20 cellular contexts compared by ENCODE assay signal in the genomic region with DNA sequence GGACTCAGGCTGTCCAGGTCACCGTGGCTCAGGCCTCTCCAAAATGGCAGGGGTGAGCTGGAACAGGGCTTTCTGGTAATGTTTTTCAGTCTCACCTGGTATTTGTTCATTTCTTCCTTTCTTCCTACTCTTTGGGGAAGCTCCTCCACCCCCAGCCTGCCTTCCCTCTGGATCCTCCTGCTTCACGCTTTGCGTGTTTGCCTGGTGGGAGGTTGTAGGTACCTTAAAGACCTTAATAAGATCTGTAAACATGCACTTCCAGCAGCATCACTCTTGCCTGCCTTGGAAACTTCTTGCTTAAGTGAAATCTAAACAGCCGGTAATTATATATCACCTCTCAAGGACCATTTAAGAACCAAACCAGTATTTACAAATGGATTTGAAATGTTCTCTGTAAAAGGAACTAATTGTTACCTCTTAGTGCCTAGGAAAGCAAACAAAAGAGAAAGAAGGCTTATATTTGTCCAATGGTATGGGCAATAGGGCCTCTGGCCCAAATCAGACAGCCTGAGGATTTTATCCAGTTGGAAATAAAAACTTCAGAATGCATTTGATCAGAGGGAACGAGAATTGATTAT.
"Had no signal": no experiment of that assay in that cellular context is flagged by ENCODE, and none has a peak within 500 bp of the region (broad histone marks: within the 10 kb centered on the region; RNA-seq: fewer than 3 reads in every experiment).

No MANE protein-coding gene starts in this region.

- H3K4me3 ChIP-seq: adrenal gland, breast epithelium, coronary artery, spleen, thoracic aorta had no signal

- H3K4me1 ChIP-seq: adrenal gland, breast epithelium, spleen had no signal

- H3K27ac ChIP-seq: adrenal gland, breast epithelium, coronary artery, spleen, thoracic aorta, VCaP had no signal

- H3K9me3 ChIP-seq: adrenal gland, breast epithelium, spleen, thoracic aorta had no signal

- H3K36me3 ChIP-seq: adrenal gland, breast epithelium, spleen, thoracic aorta had no signal

- DNase-seq: activated CD4-positive, alpha-beta T cell treated with anti-CD3 and anti-CD28 coated beads for 1 hour; activated CD4-positive, alpha-beta T cell treated with anti-CD3 and anti-CD28 coated beads, Interleukin-2, amount 50 U/mL, for 48 hours; activated gamma-delta T cell treated with Interleukin-2 at 50 U/mL for 16 hours; activated T-cell treated with anti-CD3 and anti-CD28 coated beads for 4 hours; adrenal gland; foreskin melanocyte; glutamatergic neuron; hypothalamus; islet precursor cell; left colon; mammary epithelial cell; retina; spleen; stimulated activated CD4-positive, alpha-beta T cell treated with anti-CD3 and anti-CD28 coated beads, Interleukin-4, amount 100 ng/mL, for 4 hours had no signal

- ATAC-seq: activated naive CD4-positive, alpha-beta T cell treated with anti-CD3 and anti-CD28 coated beads, Interleukin-2, amount 50 U/mL, for 72 hours; left colon; stimulated activated memory B cell treated with anti-CD40 and anti-IgM and Interleukin-4, amounts not matched to agents 10 μg/mL and 1 μg/mL and 100 μg/mL, for 72 hours had no signal

- H3K27me3 ChIP-seq: adrenal gland, breast epithelium had no signal
